9 cellular contexts compared by ENCODE assay signal in the genomic region with DNA sequence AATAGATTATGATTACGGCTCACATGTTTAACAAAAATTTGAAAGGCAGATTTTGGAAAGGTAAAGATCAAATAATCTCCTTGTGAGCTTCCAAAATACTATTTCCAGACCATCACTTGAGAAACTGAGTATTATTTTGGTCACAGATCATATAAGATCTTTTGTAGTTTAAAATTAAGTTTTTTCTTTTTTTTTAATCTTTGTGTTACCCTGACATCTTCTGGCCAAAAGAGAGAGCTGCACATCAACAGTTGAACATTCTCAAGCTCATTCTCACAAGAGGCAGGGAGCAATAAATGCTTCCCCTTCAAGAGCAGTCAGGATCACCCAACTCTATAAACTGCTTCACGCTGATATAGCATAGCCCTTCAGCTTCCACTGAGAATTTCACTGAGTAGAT. TPM values are rescaled to one million over a fixed set of nuclear protein-coding genes. Genes with fewer than 3 reads are reported as not detected.
DNase-seq lines count a peak whose midpoint lies in the region; ATAC-seq, FAIRE-seq and TF ChIP-seq lines count a peak whose summit lies in the region.
"Had no signal": no experiment of that assay in that cellular context is flagged by ENCODE, and none has a peak within 500 bp of the region (broad histone marks: within the 10 kb centered on the region; RNA-seq: fewer than 3 reads in every experiment).

No MANE protein-coding gene starts in this region.

- no peaks in the 10 kb centered on the region for H3K27me3 ChIP-seq in tibial nerve

- no peak for FAIRE-seq in A549 (lab: Jason Lieb, UNC)
- FAIRE-seq: endometrium had no signal

- peak in 1 of 2 experiments; percentile 70; a peak in 2 of 6 replicates for ATAC-seq in A549
- no peak for ATAC-seq in GM18867 (IDR thresholded peaks at IDR 0.05; ENCODE audit: unreplicated experiment)
- no peak for ATAC-seq in GM21825 (IDR thresholded peaks at IDR 0.05; ENCODE audit: unreplicated experiment)

- H3K4me1 ChIP-seq in A549 = no peaks in the 10 kb centered on the region
- H3K4me1 ChIP-seq in tibial nerve = no peaks in the 10 kb centered on the region

- H3K9me3 ChIP-seq in A549 (no peaks in the 10 kb centered on the region), tibial nerve (no peaks in the 10 kb centered on the region)

- H3K27ac ChIP-seq in A549 (no peak overlapping the region), tibial nerve (no peak overlapping the region)

- TF ChIP-seq EP300 in A549 (IDR thresholded peaks at IDR 0.05) = no peak
- TF ChIP-seq EP300 in tibial nerve (IDR thresholded peaks at IDR 0.05) = no peak

- peak; percentile 6 to 14 for DNase-seq in A549 (ENCODE audit: low read depth in 1 of 2, low spot score in 1 of 2)
- DNase-seq in GM10248 (ENCODE audit: extremely low spot score) = peak; percentile 40
- DNase-seq in NCI-H2227 (lab: John Stamatoyannopoulos, UW; ENCODE audit: unreplicated experiment) = peak; percentile 22
- DNase-seq in fibroblast of mammary gland (ENCODE audit: low read depth) = peak; percentile 43
- no peak for DNase-seq in tibial nerve (ENCODE audit: low spot score in 2 of 2)
- DNase-seq in DMS153 (lab: John Stamatoyannopoulos, UW) = no peak

- TF ChIP-seq POLR2A in A549 (IDR thresholded peaks at IDR 0.05; ENCODE audit: low read length) (no peak), tibial nerve (IDR thresholded peaks at IDR 0.05) (no peak)

- CTCF ChIA-PET in A549 (lab: Yijun Ruan, JAX) = interaction anchor here (0.6 to 2.1 kb wide), 12 partner anchors 10 to 345 kb away, joined by 3 to 8 read pairs (median 4); no protein-coding TSS in a partner anchor
- CTCF ChIA-PET in GM10248 (lab: Yijun Ruan, JAX) = interaction anchor here (0.9 to 2.8 kb wide), 21 partner anchors 8 to 365 kb away, joined by 3 to 23 read pairs (median 4); partner anchors contain the start of gene TMEM192

- peaks cover 6 to 87% (median 7%) of the 10 kb centered on the region in 3 donors for H3K36me3 ChIP-seq in tibial nerve

- WGBS in A549 (ENCODE audit: missing lambda C conversion rate) = 57% methylated on average over 2 of the region's 2 CpGs
- 63 to 69% methylated on average over 2 of the region's 2 CpGs for WGBS in tibial nerve, 2 donors

- POLR2A ChIA-PET in A549 (lab: Yijun Ruan, JAX) (no interaction called here), GM10248 (lab: Yijun Ruan, JAX) (no interaction called here)

- H3K4me3 ChIP-seq in A549 (no peak overlapping the region), fibroblast of mammary gland (ENCODE audit: control insufficient read depth, low read depth, low read length) (no peak overlapping the region), tibial nerve (no peak overlapping the region)

- H3K4me2 ChIP-seq in A549 = no peak overlapping the region

- TF ChIP-seq RAD21 in A549 (conservative IDR thresholded peaks at IDR 0.05 in 1 of 2, IDR thresholded peaks at IDR 0.05 in 1 of 2) = peak; percentile 45 to 58

- TF ChIP-seq CTCF in A549 (IDR thresholded peaks at IDR 0.05) = peak; percentile 41
- peak; percentile 47 for TF ChIP-seq CTCF in GM10248 (IDR thresholded peaks at IDR 0.05; ENCODE audit: control extremely low read depth, extremely low read depth, low read depth, missing control alignments)
- TF ChIP-seq CTCF in fibroblast of mammary gland (conservative IDR thresholded peaks at IDR 0.05; ENCODE audit: control insufficient read depth, insufficient read depth, low read depth, low read length) = peak; percentile 56
- TF ChIP-seq CTCF in tibial nerve (IDR thresholded peaks at IDR 0.05) = peak in 4 of 5 experiments; percentile 22 to 43 (median 37)

TF ChIP-seq in A549, 52 proteins besides CTCF, POLR2A, EP300 and RAD21:
- TF ChIP-seq CHD2 (IDR thresholded peaks at IDR 0.05; ENCODE audit: low read length, partially characterized antibody) = no peak
- TF ChIP-seq SMC3 (IDR thresholded peaks at IDR 0.05) = peak; percentile 20; the same call in 1 of the 3 replicates

RNA-seq across cellular contexts. Expression of gene TMEM192, which starts 15.9 kb away (rescaled TPM):
- polyA plus RNA-seq in A549 (2011; rRNA removed) = 19.3 and 25.6 TPM in 2 replicates
- polyA plus RNA-seq in A549 (2012; cell fraction: cytosol; rRNA removed) = 3.3 and 4.3 TPM in 2 replicates
- 1.1 and 1.5 TPM in 2 replicates for polyA plus RNA-seq in A549 (2012; cell fraction: nucleus; rRNA removed)
- polyA plus RNA-seq in A549 (2017; fragmentation: RNase III; extraction: RNeasy Plus Mini Kit Qiagen cat#74134 plus additional on column Dnase treatment) = 7.5 to 8.8 TPM (median 8.4 TPM) in 3 replicates
- polyA minus RNA-seq in A549 (2011; rRNA and poly(A)+ RNA removed) = 6.4 and 8.1 TPM in 2 replicates
- 10 to 100 TPM; 15.6 to 32.4 (median 20.4) TPM for total RNA-seq in tibial nerve

RNA-seq across cellular contexts. Expression of gene TRIM75, which starts 43.1 kb away (rescaled TPM):
- polyA plus RNA-seq in A549 (2011; rRNA removed) (not detected in 2 replicates), A549 (2017; fragmentation: RNase III; extraction: RNeasy Plus Mini Kit Qiagen cat#74134 plus additional on column Dnase treatment) (not detected in 3 replicates)
- not detected in 2 replicates for polyA plus RNA-seq in A549 (2012; cell fraction: cytosol; rRNA removed)
- not detected in 2 replicates for polyA plus RNA-seq in A549 (2012; cell fraction: nucleus; rRNA removed)
- polyA minus RNA-seq in A549 (2011; rRNA and poly(A)+ RNA removed) = not detected in 2 replicates
- total RNA-seq in tibial nerve = not detected

Comparison
In these comparisons a context has a peak if more than half of its experiments do, and no peak if none do; other contexts are left out.
1. DNase-seq: peak in A549 (2 of 2), GM10248 (single experiment), NCI-H2227 (single experiment) and fibroblast of mammary gland (single experiment); none in tibial nerve (0 of 2) and DMS153 (single experiment).
2. Peak in every context shown above with its lines, with median percentiles within 50 percentile points of each other: CTCF ChIP-seq.